Comparison of ENCODE assay signal across 8 cellular contexts in the genomic region with DNA sequence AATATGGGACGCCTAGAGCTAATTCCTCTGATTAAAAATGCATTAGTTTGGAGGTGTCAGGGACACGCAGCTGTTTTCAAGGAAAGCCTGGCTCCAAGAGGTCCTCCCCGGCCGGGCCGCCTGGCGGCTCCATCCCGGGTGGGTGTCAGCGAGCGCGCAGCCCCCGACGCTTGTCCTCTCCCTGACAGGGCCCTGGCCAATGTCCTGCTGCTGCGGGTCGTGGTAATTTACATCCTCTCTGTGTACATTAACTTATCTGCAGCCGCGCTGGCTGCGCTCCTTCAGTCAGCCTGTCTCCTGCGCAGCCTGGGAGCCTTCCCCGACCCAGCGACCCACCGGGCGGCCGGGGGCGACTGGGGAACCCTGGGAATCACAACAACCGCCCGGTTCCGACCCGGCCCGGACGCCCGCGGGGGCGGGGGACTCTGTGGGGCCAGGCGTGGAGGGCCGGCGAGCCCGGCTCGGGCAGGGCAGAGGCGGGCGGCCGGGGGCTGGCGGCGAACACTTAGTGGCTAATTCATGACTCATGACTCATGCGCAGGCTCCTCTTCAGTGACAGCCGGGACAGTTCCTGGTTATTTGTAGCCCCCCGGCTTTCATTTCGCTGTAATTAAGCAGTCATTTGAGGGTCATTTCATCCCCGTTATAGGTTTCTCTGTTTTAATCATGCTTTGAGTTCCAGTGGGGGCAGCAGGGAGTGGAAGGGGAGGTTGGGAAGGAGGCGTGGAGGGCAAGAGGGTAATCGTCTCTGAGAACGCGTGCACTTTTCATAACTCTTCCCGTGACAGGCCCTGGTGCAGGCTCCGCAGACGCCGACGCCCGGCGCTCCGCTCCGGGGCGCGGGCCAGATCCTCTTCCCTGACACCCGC.
DNase-seq lines count a peak whose midpoint lies in the region; ATAC-seq and TF ChIP-seq lines count a peak whose summit lies in the region.

No MANE protein-coding gene starts in this region.

- H4K20me1 ChIP-seq in PC-9 (ENCODE audit: insufficient read depth), result no peaks in the 10 kb centered on the region

- H3K4me3 ChIP-seq in PC-9, result peak overlapping the region; percentile 86
- H3K4me3 ChIP-seq in colonic mucosa, result peak overlapping the region; percentile 52
- peak overlapping the region; percentile 43 to 48 for H3K4me3 ChIP-seq in left lung
- peak overlapping the region; percentile 49 to 59 (median 58) for H3K4me3 ChIP-seq in stomach

- H3K36me3 ChIP-seq in PC-9 (ENCODE audit: low read depth), result no peaks in the 10 kb centered on the region
- H3K36me3 ChIP-seq in colonic mucosa, result no peaks in the 10 kb centered on the region
- H3K36me3 ChIP-seq in left lung, result no peaks in the 10 kb centered on the region
- H3K36me3 ChIP-seq in stomach, result no peaks in the 10 kb centered on the region

- peak overlapping the region; percentile 94 for H3K27ac ChIP-seq in PC-9
- H3K27ac ChIP-seq in colonic mucosa, result no peak overlapping the region
- peak overlapping the region; percentile 84 to 87 for H3K27ac ChIP-seq in left lung
- H3K27ac ChIP-seq in stomach, result peak overlapping the region; percentile 60 to 90 (median 79)

- intact Hi-C loops in PC-9 (cut with micrococcal nuclease; ENCODE audit: unreplicated experiment), result loop anchor here (1.0 to 10.0 kb wide), 3 partner anchors 93 to 211 kb away; no protein-coding TSS in a partner anchor
- intact Hi-C loops in colonic mucosa (cut with DNase I), result loop anchor here (5.0 to 10.0 kb wide), 6 partner anchors 205 to 642 kb away; no protein-coding TSS in a partner anchor
- intact Hi-C loops in left lung (cut with DNase I), result loop anchor here in 1 of 2 donors (10.0 kb wide), 1 partner anchor 385 kb away; no protein-coding TSS in a partner anchor
- intact Hi-C loops in stomach (cut with DNase I; ENCODE audit: low total_unique reads), result no loop called here

- BruUV-seq in PC-9 (replicated peaks; lab: Mats Ljungman, UMichigan), result no TSS peak

- no peak for TF ChIP-seq POLR2A in stomach (IDR thresholded peaks at IDR 0.05)

- 1 to 7% (median 3%) methylated on average over 35 to 64 of the region's 64 CpGs for WGBS in stomach, 5 donors

- H3K9ac ChIP-seq in colonic mucosa (ENCODE audit: low read depth in 2 of 2, low read length in 2 of 2), result peak overlapping the region; percentile 66 to 76

- CTCF ChIA-PET in PC-9 (lab: Charles Lee), result no interaction called here

- H3K4me1 ChIP-seq in PC-9 (replicated peaks; ENCODE audit: insufficient read depth) (peaks cover 35% of the 10 kb centered on the region), colonic mucosa (no peaks in the 10 kb centered on the region), left lung (peaks cover 7 to 19% of the 10 kb centered on the region in 2 donors), stomach (peaks cover 7 to 27% (median 19%) of the 10 kb centered on the region in 4 donors)

- H3F3A ChIP-seq in PC-9 (ENCODE audit: insufficient read depth, low read depth), result no peaks in the 10 kb centered on the region

- H3K9me3 ChIP-seq in PC-9 (ENCODE audit: insufficient read depth, low read depth) (no peaks in the 10 kb centered on the region), colonic mucosa (no peaks in the 10 kb centered on the region), left lung (no peaks in the 10 kb centered on the region), stomach (no peaks in the 10 kb centered on the region)

- peak overlapping the region; percentile 86 for H2AFZ ChIP-seq in PC-9

- no peaks in the 10 kb centered on the region for H3K79me2 ChIP-seq in PC-9 (ENCODE audit: low read depth)

- DNase-seq in H4 (ENCODE audit: low spot score) (peak; percentile 63), PC-9 (peak; percentile 48 to 56), colonic mucosa (peak; percentile 54), left lung (peak; percentile 65 to 85), stomach (peak; percentile 57)
- DNase-seq in activated CD4-positive, CD25-positive, alpha-beta regulatory T cell (lab: John Stamatoyannopoulos, UW), result no peak

- H3K27me3 ChIP-seq in PC-9 (ENCODE audit: insufficient read depth, low read depth) (no peaks in the 10 kb centered on the region), colonic mucosa (no peaks in the 10 kb centered on the region), left lung (peaks cover 0 to 49% of the 10 kb centered on the region in 2 donors), stomach (peaks cover 0 to 33% (median 8%) of the 10 kb centered on the region in 3 donors)

- H3K4me2 ChIP-seq in PC-9, result peak overlapping the region; percentile 93

- TF ChIP-seq EP300 in stomach (IDR thresholded peaks at IDR 0.05), result no peak

- TF ChIP-seq CTCF in PC-9 (conservative IDR thresholded peaks at IDR 0.05) (no peak), colonic mucosa (IDR thresholded peaks at IDR 0.05) (peak; percentile 14), left lung (IDR thresholded peaks at IDR 0.05) (peak in 1 of 2 donors; percentile 17), stomach (IDR thresholded peaks at IDR 0.05) (no peak)

- POLR2A ChIA-PET in PC-9 (lab: Charles Lee; ENCODE audit: unreplicated experiment), result interaction anchor here (0.6 kb wide), 1 partner anchor 277 kb away, joined by 4 read pairs; no protein-coding TSS in a partner anchor

- ATAC-seq in left lung, result peak; percentile 79
- no peak for ATAC-seq in HG03135 (IDR thresholded peaks at IDR 0.05; ENCODE audit: unreplicated experiment)
- no peak for ATAC-seq in HG03442 (IDR thresholded peaks at IDR 0.05; ENCODE audit: unreplicated experiment)

- H3K9me2 ChIP-seq in PC-9 (ENCODE audit: insufficient read depth), result no peaks in the 10 kb centered on the region

Comparison
In these comparisons a context has a peak if more than half of its experiments do, and no peak if none do; other contexts are left out.
1. DNase-seq: peak in H4 (single experiment), PC-9 (2 of 2), colonic mucosa (single experiment), left lung (2 of 2) and stomach (single experiment); none in activated CD4-positive, CD25-positive, alpha-beta regulatory T cell (0 of 4).
2. Peak in every context shown above with its lines, with median percentiles within 50 percentile points of each other: H3K4me3 ChIP-seq.